Comparison of ENCODE assay signal across 22 cellular contexts in the genomic region with DNA sequence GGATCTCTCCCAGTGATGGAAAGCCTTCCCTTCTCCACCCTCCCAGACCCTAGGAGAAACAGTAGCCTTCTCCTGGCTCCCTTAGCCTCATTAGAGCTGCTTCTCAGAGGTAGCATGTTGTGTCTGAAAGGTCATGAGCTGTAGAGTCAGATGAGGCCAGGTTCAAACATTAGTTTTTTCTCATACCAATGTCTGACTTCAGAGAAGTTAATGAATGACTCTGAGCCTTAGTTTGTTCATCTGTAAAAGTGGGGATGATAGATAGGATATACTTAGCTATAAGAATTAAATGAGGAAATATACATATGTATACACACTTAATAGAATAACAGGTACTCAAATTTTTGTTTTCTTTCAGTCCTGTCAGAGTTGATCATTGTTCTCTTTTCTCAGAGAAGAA. TPM values are rescaled to one million over a fixed set of nuclear protein-coding genes. Genes with fewer than 3 reads are reported as not detected.
DNase-seq lines count a peak whose midpoint lies in the region; FAIRE-seq and TF ChIP-seq lines count a peak whose summit lies in the region.
"Had no signal": no experiment of that assay in that cellular context is flagged by ENCODE, and none has a peak within 500 bp of the region (broad histone marks: within the 10 kb centered on the region; RNA-seq: fewer than 3 reads in every experiment).

No MANE protein-coding gene starts in this region.

- H3K27me3 ChIP-seq in astrocyte (ENCODE audit: insufficient read depth, low read length) (peaks cover 7% of the 10 kb centered on the region), neural progenitor cell (peaks cover 4% of the 10 kb centered on the region), ovary (no peaks in the 10 kb centered on the region), H7 (ENCODE audit: control insufficient read depth, insufficient read depth, low read length) (no peaks in the 10 kb centered on the region)

- peaks cover 8% of the 10 kb centered on the region for H3K9me3 Mint-ChIP-seq in astrocyte (ENCODE audit: unreplicated experiment)
- H3K9me3 Mint-ChIP-seq in neural progenitor cell = no peaks in the 10 kb centered on the region
- H3K9me3 Mint-ChIP-seq: GM23338, HFFc6 had no signal

- H4K20me1 ChIP-seq in astrocyte (ENCODE audit: insufficient read depth, low read length) = no peaks in the 10 kb centered on the region
- no peaks in the 10 kb centered on the region for H4K20me1 ChIP-seq in neural progenitor cell (ENCODE audit: low read depth)

- H2AFZ ChIP-seq in astrocyte (ENCODE audit: low read depth, low read length) (no peak overlapping the region), neural progenitor cell (replicated peaks) (no peak overlapping the region)
- H2AFZ ChIP-seq: GM23338 had no signal

- peaks cover 21% of the 10 kb centered on the region for H3K4me1 Mint-ChIP-seq in astrocyte (ENCODE audit: low read depth, unreplicated experiment)
- peaks cover 12% of the 10 kb centered on the region for H3K4me1 Mint-ChIP-seq in neural progenitor cell

- H3K36me3 Mint-ChIP-seq in astrocyte (ENCODE audit: low read depth, unreplicated experiment) (peaks cover 11% of the 10 kb centered on the region), neural progenitor cell (no peaks in the 10 kb centered on the region)
- H3K36me3 Mint-ChIP-seq: CD4-positive, CD25-positive, alpha-beta regulatory T cell had no signal

- no peak overlapping the region for H3K4me3 Mint-ChIP-seq in astrocyte (ENCODE audit: unreplicated experiment)
- H3K4me3 Mint-ChIP-seq in neural progenitor cell = no peak overlapping the region
- H3K4me3 Mint-ChIP-seq: CD4-positive, CD25-positive, alpha-beta regulatory T cell; GM23338; HFFc6 had no signal

- H3K9ac ChIP-seq in astrocyte (ENCODE audit: low read length) (no peak overlapping the region), neural progenitor cell (no peak overlapping the region)

- H3K79me2 ChIP-seq in astrocyte (ENCODE audit: insufficient read depth, low read length) (no peaks in the 10 kb centered on the region), neural progenitor cell (ENCODE audit: low read depth) (no peaks in the 10 kb centered on the region)

- no peaks in the 10 kb centered on the region for H3F3A ChIP-seq in neural progenitor cell (ENCODE audit: low read depth)

- H3K9me3 ChIP-seq in astrocyte (ENCODE audit: insufficient read depth, low read depth, low read length) (no peaks in the 10 kb centered on the region), neural progenitor cell (ENCODE audit: low read depth) (no peaks in the 10 kb centered on the region), ovary (no peaks in the 10 kb centered on the region)
- H3K9me3 ChIP-seq: BE2C, Caco-2 had no signal

- H3K27ac Mint-ChIP-seq in astrocyte (ENCODE audit: unreplicated experiment) = peak overlapping the region; percentile 83
- H3K27ac Mint-ChIP-seq in neural progenitor cell = no peak overlapping the region
- H3K27ac Mint-ChIP-seq: CD4-positive, CD25-positive, alpha-beta regulatory T cell; GM23338; HFFc6 had no signal

- TF ChIP-seq EP300 in ovary (IDR thresholded peaks at IDR 0.05) = no peak

- no peaks in the 10 kb centered on the region for H3K36me3 ChIP-seq in astrocyte (ENCODE audit: insufficient read depth, low read length)
- no peaks in the 10 kb centered on the region for H3K36me3 ChIP-seq in neural progenitor cell
- H3K36me3 ChIP-seq in ovary = no peaks in the 10 kb centered on the region
- no peaks in the 10 kb centered on the region for H3K36me3 ChIP-seq in H7 (replicated peaks; ENCODE audit: control insufficient read depth, insufficient read depth, low read length)
- H3K36me3 ChIP-seq: BE2C had no signal

- H3K4me2 ChIP-seq in astrocyte (ENCODE audit: low read length) (no peak overlapping the region), neural progenitor cell (peak overlapping the region; percentile 43)
- H3K4me2 ChIP-seq: GM23338 had no signal

- intact Hi-C loops in ovary (cut with DNase I) = no loop called here

- H3K4me1 ChIP-seq in astrocyte (ENCODE audit: insufficient read depth, low read length) = peaks cover 8% of the 10 kb centered on the region
- peaks cover 5% of the 10 kb centered on the region for H3K4me1 ChIP-seq in neural progenitor cell
- H3K4me1 ChIP-seq in ovary (ENCODE audit: insufficient read depth) = no peaks in the 10 kb centered on the region
- H3K4me1 ChIP-seq: BE2C, Caco-2 had no signal

- peaks cover 18% of the 10 kb centered on the region for H3K27me3 Mint-ChIP-seq in astrocyte (ENCODE audit: low read depth, unreplicated experiment)
- peaks cover 4% of the 10 kb centered on the region for H3K27me3 Mint-ChIP-seq in neural progenitor cell (ENCODE audit: insufficient read depth, low read depth)

- no peak for TF ChIP-seq POLR2A in ovary (IDR thresholded peaks at IDR 0.05)

- DNase-seq in ACHN (peak; percentile 28), astrocyte (ENCODE audit: low read depth) (no peak), kidney tubule cell (ENCODE audit: low spot score) (peak; percentile 54), neural progenitor cell (ENCODE audit: low spot score) (no peak), ovary (no peak), H7 (no peak), DMS53 (lab: John Stamatoyannopoulos, UW) (no peak)
- DNase-seq in activated effector memory CD4-positive, alpha-beta T cell treated with anti-CD3 and anti-CD28 coated beads, Interleukin-2, amount 50 U/mL, for 16 hours = no peak
- DNase-seq: BE2C; C1 segment of cervical spinal cord; CD4-positive, CD25-positive, alpha-beta regulatory T cell; DMS79; GDM1; HFFc6 had no signal

- in situ Hi-C loops in ACHN (cut with HindIII; ENCODE audit: low pct_ligation_motif_present, low pct_unique_long_range_greater_than_20kb, low sequenced_read_pairs) = no loop called here

- FAIRE-seq in astrocyte (lab: Jason Lieb, UNC) = no peak
- FAIRE-seq: D721Med, GM12892, GM18507, H54 had no signal

- H3K4me3 ChIP-seq in astrocyte (ENCODE audit: insufficient read depth, low read depth, low read length) (no peak overlapping the region), neural progenitor cell (no peak overlapping the region), ovary (no peak overlapping the region), H7 (ENCODE audit: insufficient read depth, low read depth, low read length) (no peak overlapping the region)
- H3K4me3 ChIP-seq: GM23338 had no signal

- no peak for TF ChIP-seq CTCF in astrocyte (IDR thresholded peaks at IDR 0.05; ENCODE audit: insufficient read depth, low read depth, low read length)
- TF ChIP-seq CTCF in neural progenitor cell (IDR thresholded peaks at IDR 0.05) = no peak
- no peak for TF ChIP-seq CTCF in ovary (IDR thresholded peaks at IDR 0.05)

- H3K27ac ChIP-seq in astrocyte (ENCODE audit: low read depth, low read length) (no peak overlapping the region), neural progenitor cell (no peak overlapping the region), ovary (no peak overlapping the region)

RNA-seq across cellular contexts. Expression of a gene that starts 0.5 kb away (rescaled TPM):
- total RNA-seq in astrocyte (2.4 and 2.6 TPM in 2 replicates), neural progenitor cell (ENCODE audit: low replicate concordance) (0.31 TPM in 1 of 2 replicates, not detected in the other), ovary (1 to 10 TPM in 2 of 7 donors, under 1 TPM in 2, not detected in 3; 0.69 to 6.1 (median 1.0) TPM)
- under 1 TPM; 0.13 to 0.43 TPM for polyA plus RNA-seq in ovary
- not detected in 2 replicates for total RNA-seq in H7 (2014; rRNA removed; shearing (Covaris generic))
- total RNA-seq: A172, Daoy, GM23338, HFFc6 had no signal
- polyA plus RNA-seq: CD4-positive, CD25-positive, alpha-beta regulatory T cell; GM23338 had no signal

RNA-seq across cellular contexts. Expression of a gene that starts 48.2 kb away (rescaled TPM):
- total RNA-seq in astrocyte (2.6 and 3.0 TPM in 2 replicates), neural progenitor cell (ENCODE audit: low replicate concordance) (0.12 TPM in 1 of 2 replicates, not detected in the other), ovary (1 to 10 TPM in 4 of 7 donors, under 1 TPM in 2, not detected in 1; 0.24 to 7.5 (median 1.6) TPM)
- polyA plus RNA-seq in ovary = 1 to 10 TPM in 1 of 2 donors, under 1 TPM in 1; 0.46 to 1.5 TPM
- total RNA-seq in H7 (2014; rRNA removed; shearing (Covaris generic)) = 0.31 TPM in 1 of 2 replicates, not detected in the other
- total RNA-seq: CD4-positive, CD25-positive, alpha-beta regulatory T cell; HFFc6 had no signal
- polyA plus RNA-seq: CD4-positive, CD25-positive, alpha-beta regulatory T cell; GM23338 had no signal

Comparison
In these comparisons a context has a peak if more than half of its experiments do, and no peak if none do; other contexts are left out.
1. DNase-seq: peak in ACHN (single experiment) and kidney tubule cell (single experiment); none in astrocyte (single experiment), neural progenitor cell (single experiment), ovary (0 of 5), activated effector memory CD4-positive, alpha-beta T cell treated with anti-CD3 and anti-CD28 coated beads, Interleukin-2, amount 50 U/mL, for 16 hours (single experiment), H7 (single experiment) and DMS53 (single experiment).